ENCODE assay signal across 8 cellular contexts in genomic region chr16:67480833-67481560, GRCh38. TPM values are rescaled to one million over a fixed set of nuclear protein-coding genes. Genes with fewer than 3 reads are reported as not detected.
DNase-seq lines count a peak whose midpoint lies in the region; TF ChIP-seq lines count a peak whose summit lies in the region.

Gene ATP6V0D1, minus strand, starts transcription at chr16:67481157. Its CDS starts 71 bp downstream, at chr16:67481086.

- TF ChIP-seq CTCF in Loucy (conservative IDR thresholded peaks at IDR 0.05; ENCODE audit: low read length) = peak; percentile 73
- TF ChIP-seq CTCF in fibroblast of pulmonary artery (IDR thresholded peaks at IDR 0.05; ENCODE audit: low read length, missing control alignments) = peak; percentile 70
- peak; percentile 84 to 92 (median 90) for TF ChIP-seq CTCF in nephron (IDR thresholded peaks at IDR 0.05; ENCODE audit: unreplicated experiment in 3 of 3)

- peaks cover 3% of the 10 kb centered on the region for H3K27me3 Mint-ChIP-seq in nephron (ENCODE audit: low read depth)
- no peaks in the 10 kb centered on the region for H3K27me3 Mint-ChIP-seq in stimulated activated naive CD8-positive, alpha-beta T cell treated with anti-CD3 and anti-CD28 coated beads, Interleukin-15, Interleukin-2, amounts not matched to agents 100 ng/mL and 50 ng/mL, for 24 hours

- no peaks in the 10 kb centered on the region for H3K36me3 Mint-ChIP-seq in nephron (ENCODE audit: low read depth)
- peaks cover 6% of the 10 kb centered on the region for H3K36me3 Mint-ChIP-seq in stimulated activated naive CD8-positive, alpha-beta T cell treated with anti-CD3 and anti-CD28 coated beads, Interleukin-15, Interleukin-2, amounts not matched to agents 100 ng/mL and 50 ng/mL, for 24 hours (ENCODE audit: low read depth)

- TF ChIP-seq POLR2A in Raji (IDR thresholded peaks at IDR 0.05; ENCODE audit: insufficient read depth, low read depth, low read length) = peak; percentile 64

- no peaks in the 10 kb centered on the region for H3K9me3 Mint-ChIP-seq in nephron
- H3K9me3 Mint-ChIP-seq in stimulated activated naive CD8-positive, alpha-beta T cell treated with anti-CD3 and anti-CD28 coated beads, Interleukin-15, Interleukin-2, amounts not matched to agents 100 ng/mL and 50 ng/mL, for 24 hours = no peaks in the 10 kb centered on the region

- H4K20me1 ChIP-seq in Loucy (ENCODE audit: insufficient read depth, low read length, poor library complexity, severe bottlenecking) = peaks cover 3% of the 10 kb centered on the region

- H3K4me3 Mint-ChIP-seq in nephron = peak within 1 kb of the TSS; percentile 97 to 100 (median 99)
- peak within 1 kb of the TSS; percentile 100 for H3K4me3 Mint-ChIP-seq in stimulated activated naive CD8-positive, alpha-beta T cell treated with anti-CD3 and anti-CD28 coated beads, Interleukin-15, Interleukin-2, amounts not matched to agents 100 ng/mL and 50 ng/mL, for 24 hours

- peak; percentile 98 for DNase-seq in H7
- DNase-seq in activated effector memory CD4-positive, alpha-beta T cell treated with Interleukin-2 at 50 U/mL for 16 hours = peak; percentile 99
- DNase-seq in fibroblast of pulmonary artery (ENCODE audit: low read depth) = peak; percentile 99

- no peaks in the 10 kb centered on the region for H3K4me1 ChIP-seq in ES-I3 (ENCODE audit: insufficient read depth, low read length)
- peaks cover 22% of the 10 kb centered on the region for H3K4me1 ChIP-seq in Loucy (ENCODE audit: insufficient read depth, low read length, poor library complexity, severe bottlenecking)

- H3K36me3 ChIP-seq in ES-I3 (ENCODE audit: insufficient read depth, low read length) (no peaks in the 10 kb centered on the region), H7 (replicated peaks; ENCODE audit: control insufficient read depth, insufficient read depth, low read length) (no peaks in the 10 kb centered on the region), Loucy (ENCODE audit: insufficient read depth, low read length) (no peaks in the 10 kb centered on the region)

- H3K9me3 ChIP-seq in ES-I3 (ENCODE audit: control insufficient read depth, insufficient read depth, low read length) (no peaks in the 10 kb centered on the region), Loucy (ENCODE audit: insufficient read depth, low read depth, low read length) (no peaks in the 10 kb centered on the region)

- H3K9me2 ChIP-seq in Loucy (replicated peaks; ENCODE audit: low read depth, low read length) = no peaks in the 10 kb centered on the region

- H3K4me1 Mint-ChIP-seq in nephron = peaks cover 21% of the 10 kb centered on the region
- peaks cover 45% of the 10 kb centered on the region for H3K4me1 Mint-ChIP-seq in stimulated activated naive CD8-positive, alpha-beta T cell treated with anti-CD3 and anti-CD28 coated beads, Interleukin-15, Interleukin-2, amounts not matched to agents 100 ng/mL and 50 ng/mL, for 24 hours (ENCODE audit: low read depth)

- H3K27ac Mint-ChIP-seq in nephron = peak within 1 kb of the TSS; percentile 97 to 99 (median 99)
- peak within 1 kb of the TSS; percentile 98 for H3K27ac Mint-ChIP-seq in stimulated activated naive CD8-positive, alpha-beta T cell treated with anti-CD3 and anti-CD28 coated beads, Interleukin-15, Interleukin-2, amounts not matched to agents 100 ng/mL and 50 ng/mL, for 24 hours

- H3K4me2 ChIP-seq in Loucy (ENCODE audit: low read depth, low read length, poor library complexity, severe bottlenecking) = peak within 1 kb of the TSS; percentile 97

- no peaks in the 10 kb centered on the region; the same call in 1 of the 2 replicates for H3K27me3 ChIP-seq in H7 (ENCODE audit: control insufficient read depth, insufficient read depth, low read length)
- no peaks in the 10 kb centered on the region for H3K27me3 ChIP-seq in Loucy (ENCODE audit: insufficient read depth, low read length, poor library complexity, severe bottlenecking)

- H3K9ac ChIP-seq in ES-I3 (ENCODE audit: low read depth, low read length) (peak within 1 kb of the TSS; percentile 95), Loucy (ENCODE audit: low read depth, low read length, poor library complexity, severe bottlenecking) (peak within 1 kb of the TSS; percentile 97)

- peaks cover 51% of the 10 kb centered on the region for H3K79me2 ChIP-seq in Loucy (ENCODE audit: insufficient read depth, low read length)

- no peaks in the 10 kb centered on the region for H3F3A ChIP-seq in Loucy (ENCODE audit: low read depth)

- peak within 1 kb of the TSS; percentile 84 for H3K4me3 ChIP-seq in H7 (ENCODE audit: insufficient read depth, low read depth, low read length)
- H3K4me3 ChIP-seq in Loucy (ENCODE audit: low read length, poor library complexity, severe bottlenecking) = peak within 1 kb of the TSS; percentile 92
- H3K4me3 ChIP-seq in fibroblast of pulmonary artery (replicated peaks; ENCODE audit: low read depth, low read length) = peak within 1 kb of the TSS; percentile 84

- H2AFZ ChIP-seq in Loucy (ENCODE audit: low read length) = peak within 1 kb of the TSS; percentile 83

RNA-seq across cellular contexts. Expression of gene ATP6V0D1, which starts in this region (rescaled TPM):
- 58.4 and 76.9 TPM in 2 replicates for total RNA-seq in H7 (2014; rRNA removed; shearing (Covaris generic))

Comparison
In these comparisons a context has a peak if more than half of its experiments do, and no peak if none do; other contexts are left out.
1. Peak in every context shown above with its lines: DNase-seq and H3K4me3 ChIP-seq.